In the genomic region with DNA sequence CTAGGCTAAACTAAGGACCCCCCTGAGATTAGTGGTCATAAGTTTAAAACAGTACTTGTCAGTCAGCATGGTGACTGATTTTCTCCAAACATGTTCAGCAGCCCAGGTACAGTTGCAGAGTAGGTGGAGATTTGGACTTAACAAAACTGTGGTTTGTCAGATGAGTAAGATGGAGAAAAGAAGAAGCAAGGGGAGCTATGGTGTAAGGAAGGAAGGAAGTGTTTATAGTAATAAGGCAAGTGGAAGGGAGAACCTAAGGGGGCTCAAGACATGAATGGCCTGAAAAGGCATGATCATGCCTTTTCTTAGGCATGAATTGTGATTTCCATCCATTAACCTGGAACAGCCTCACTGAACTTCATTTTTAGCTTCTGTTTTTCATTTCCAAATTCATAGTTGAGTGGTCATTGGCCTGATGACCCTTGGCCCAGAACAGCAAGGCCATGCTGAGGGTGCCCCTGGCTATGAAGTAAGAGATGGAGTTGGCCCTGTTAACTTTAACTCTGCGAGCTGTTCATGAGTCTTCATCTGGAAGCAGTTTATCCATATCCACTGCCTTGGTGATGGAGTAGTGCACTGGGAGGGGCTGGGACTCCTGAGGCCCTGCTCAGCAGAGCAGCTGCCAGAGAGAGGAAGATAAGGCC, we compare ENCODE assay signal across 21 cellular contexts.
A peak's percentile ranks its signal among the peaks of the same experiment; 100 is the strongest.
DNase-seq lines count a peak whose midpoint lies in the region; ATAC-seq and TF ChIP-seq lines count a peak whose summit lies in the region.
"Had no signal": no experiment of that assay in that cellular context is flagged by ENCODE, and none has a peak within 500 bp of the region (broad histone marks: within the 10 kb centered on the region; RNA-seq: fewer than 3 reads in every experiment).

No MANE protein-coding gene starts in this region.

- no peak overlapping the region for H3K4me3 ChIP-seq in BE2C (ENCODE audit: low read depth, low read length)
- H3K4me3 ChIP-seq in endodermal cell (ENCODE audit: low read length) = peak overlapping the region; percentile 31
- H3K4me3 ChIP-seq in gastrocnemius medialis = no peak overlapping the region
- H3K4me3 ChIP-seq in left lung = no peak overlapping the region
- H3K4me3 ChIP-seq: skin epidermis, tibial nerve had no signal

- peak; percentile 56 to 62 for ATAC-seq in activated CD4-positive, CD25-positive, alpha-beta regulatory T cell treated with anti-CD3 and anti-CD28 coated beads, Interleukin-2, amount 50 U/mL, for 24 hours
- no peak for ATAC-seq in gastrocnemius medialis
- no peak for ATAC-seq in left lung

- peaks cover 18% of the 10 kb centered on the region for H3K4me1 Mint-ChIP-seq in endodermal cell

- in situ Hi-C loops in gastrocnemius medialis (cut with MboI; ENCODE audit: low sequenced_read_pairs in 4 of 4) = no loop called here

- DNase-seq in activated CD4-positive, CD25-positive, alpha-beta regulatory T cell treated with anti-CD3 and anti-CD28 coated beads, Interleukin-2, amount 50 U/mL, for 72 hours = no peak
- DNase-seq in BE2C (peak; percentile 26), MV-4-11 (lab: John Stamatoyannopoulos, UW) (peak; percentile 40), endodermal cell (no peak), GM10248 (ENCODE audit: extremely low spot score) (no peak), gastrocnemius medialis (no peak), left lung (no peak)
- DNase-seq: C1 segment of cervical spinal cord, dermis blood vessel endothelial cell, DMS153, HCEC 1CT, mammary epithelial cell, NCI-H1417 treated with DMSO at 0.1 percent for 48 hours, NCI-H2171, NCI-H774, posterior cingulate gyrus had no signal

- intact Hi-C loops in gastrocnemius medialis (cut with DNase I; ENCODE audit: low total_unique reads) (no loop called here), left lung (cut with DNase I) (no loop called here)

- H3K4me1 ChIP-seq in BE2C (no peaks in the 10 kb centered on the region), endodermal cell (ENCODE audit: control insufficient read depth, insufficient read depth, low read length) (no peaks in the 10 kb centered on the region), gastrocnemius medialis (peaks cover 23 to 52% of the 10 kb centered on the region in 2 donors), left lung (no peaks in the 10 kb centered on the region)

- H3K9ac ChIP-seq in endodermal cell (ENCODE audit: extremely low read depth, low read length, poor library complexity, severe bottlenecking) = no peak overlapping the region
- H3K9ac ChIP-seq: KMS-11 had no signal

- no peak for TF ChIP-seq CTCF in BE2C (IDR thresholded peaks at IDR 0.05; ENCODE audit: low read depth, low read length)
- TF ChIP-seq CTCF in endodermal cell (conservative IDR thresholded peaks at IDR 0.05) = no peak
- TF ChIP-seq CTCF in GM10248 (IDR thresholded peaks at IDR 0.05; ENCODE audit: control extremely low read depth, extremely low read depth, low read depth, missing control alignments) = no peak
- no peak for TF ChIP-seq CTCF in gastrocnemius medialis (IDR thresholded peaks at IDR 0.05 in 4 of 5, conservative IDR thresholded peaks at IDR 0.05 in 1 of 5)
- no peak for TF ChIP-seq CTCF in left lung (IDR thresholded peaks at IDR 0.05)

- H3K36me3 Mint-ChIP-seq in endodermal cell (ENCODE audit: low read depth) = peaks cover 25% of the 10 kb centered on the region

- peaks cover 20% of the 10 kb centered on the region for H3K9me3 Mint-ChIP-seq in endodermal cell

- CTCF ChIA-PET in GM10248 (lab: Yijun Ruan, JAX) = interaction anchor here (0.7 to 1.7 kb wide), 10 partner anchors 10 to 77 kb away, joined by 3 to 7 read pairs (median 3); no protein-coding TSS in a partner anchor

- no peaks in the 10 kb centered on the region for H3K9me3 ChIP-seq in BE2C
- peaks cover 21% of the 10 kb centered on the region for H3K9me3 ChIP-seq in endodermal cell (ENCODE audit: control insufficient read depth, low read length)
- no peaks in the 10 kb centered on the region for H3K9me3 ChIP-seq in gastrocnemius medialis
- peaks cover 0 to 15% of the 10 kb centered on the region in 2 donors for H3K9me3 ChIP-seq in left lung

- H3K4me3 Mint-ChIP-seq in endodermal cell = no peak overlapping the region

- H3K27me3 Mint-ChIP-seq in endodermal cell (ENCODE audit: insufficient read depth) = no peaks in the 10 kb centered on the region

- POLR2A ChIA-PET in GM10248 (lab: Yijun Ruan, JAX) = no interaction called here

- H3K27ac Mint-ChIP-seq in endodermal cell = no peak overlapping the region

- H3K27me3 ChIP-seq in BE2C = no peaks in the 10 kb centered on the region
- H3K27me3 ChIP-seq in endodermal cell (ENCODE audit: control insufficient read depth, insufficient read depth, low read length, poor library complexity, severe bottlenecking) = no peaks in the 10 kb centered on the region
- no peaks in the 10 kb centered on the region for H3K27me3 ChIP-seq in gastrocnemius medialis
- no peaks in the 10 kb centered on the region for H3K27me3 ChIP-seq in left lung
- H3K27me3 ChIP-seq: tibial nerve had no signal

- 78% methylated on average over 1 of the region's 1 CpG; no CpG with 5 or more reads in 1 of the 2 experiments for WGBS in endodermal cell (ENCODE audit: insufficient coverage in 1 of 2, insufficient read length in 1 of 2), 2 experiments

- no peaks in the 10 kb centered on the region for H3K36me3 ChIP-seq in BE2C
- H3K36me3 ChIP-seq in endodermal cell (ENCODE audit: control insufficient read depth, insufficient read depth, low read length) = peaks cover 4% of the 10 kb centered on the region
- H3K36me3 ChIP-seq in gastrocnemius medialis = no peaks in the 10 kb centered on the region
- H3K36me3 ChIP-seq in left lung = peaks cover 0 to 3% of the 10 kb centered on the region in 2 donors

- TF ChIP-seq POLR2A in gastrocnemius medialis (IDR thresholded peaks at IDR 0.05) = no peak

- no peak overlapping the region for H3K27ac ChIP-seq in endodermal cell (ENCODE audit: low read depth, low read length)
- H3K27ac ChIP-seq in gastrocnemius medialis = peak overlapping the region in 2 of 4 donors; percentile 49 to 65
- H3K27ac ChIP-seq in left lung = no peak overlapping the region
- H3K27ac ChIP-seq: KMS-11, RWPE1, skin epidermis, tibial nerve had no signal

Comparison
In these comparisons a context has a peak if more than half of its experiments do, and no peak if none do; other contexts are left out.
1. ATAC-seq: peak in activated CD4-positive, CD25-positive, alpha-beta regulatory T cell treated with anti-CD3 and anti-CD28 coated beads, Interleukin-2, amount 50 U/mL, for 24 hours (2 of 2); none in gastrocnemius medialis (0 of 2) and left lung (single experiment).
2. DNase-seq: peak in BE2C (single experiment) and MV-4-11 (single experiment); none in activated CD4-positive, CD25-positive, alpha-beta regulatory T cell treated with anti-CD3 and anti-CD28 coated beads, Interleukin-2, amount 50 U/mL, for 72 hours (single experiment), endodermal cell (single experiment), GM10248 (single experiment), gastrocnemius medialis (0 of 2) and left lung (0 of 2).